Comparison of ENCODE assay signal across 8 cellular contexts in the genomic region with DNA sequence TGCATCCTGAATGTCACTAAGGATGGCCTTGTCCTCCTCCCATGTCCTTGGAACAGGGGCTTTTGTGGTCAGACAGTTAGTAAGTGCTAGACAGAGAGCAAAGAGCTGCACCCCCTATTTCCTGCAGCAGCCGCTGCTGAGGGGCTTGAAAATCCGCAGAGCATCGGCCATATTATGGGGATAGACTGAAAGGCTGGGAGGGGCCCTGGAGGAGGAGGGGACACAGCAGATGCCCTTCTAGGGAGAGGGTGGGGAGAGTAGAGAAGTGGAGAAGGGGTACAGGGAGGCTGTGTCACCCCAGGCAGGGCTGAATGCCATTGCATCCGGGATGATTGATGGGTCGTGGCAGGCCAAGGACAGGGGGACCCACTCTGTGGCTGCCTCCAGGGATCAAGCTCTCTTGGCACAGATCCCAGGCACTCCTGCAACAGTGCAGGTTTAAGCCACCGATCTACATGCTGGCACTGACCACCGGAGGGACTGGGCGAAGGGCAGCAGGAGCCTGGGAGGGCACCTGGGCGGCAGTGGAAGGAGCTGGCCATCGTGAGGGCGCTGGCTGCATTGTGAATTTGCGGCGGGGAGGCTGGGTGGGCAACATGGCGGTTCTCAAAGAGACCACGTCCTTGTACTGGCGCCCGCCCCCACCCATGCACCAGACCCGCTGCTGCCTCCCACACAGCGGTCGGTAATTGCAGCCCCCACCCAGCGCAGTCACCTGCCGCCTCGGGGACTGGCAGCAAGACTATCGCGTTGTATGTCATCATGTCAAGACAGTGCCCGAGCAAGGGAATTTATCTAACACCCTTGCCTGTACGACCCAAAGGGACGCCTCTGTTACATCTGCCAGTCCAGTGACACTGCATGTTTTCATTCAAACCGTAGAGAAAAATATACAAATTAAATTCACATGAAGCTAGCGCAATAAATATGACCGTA. TPM values are rescaled to one million over a fixed set of nuclear protein-coding genes. Genes with fewer than 3 reads are reported as not detected.
A peak's percentile ranks its signal among the peaks of the same experiment; 100 is the strongest.
DNase-seq lines count a peak whose midpoint lies in the region; ATAC-seq, FAIRE-seq and TF ChIP-seq lines count a peak whose summit lies in the region.
"Not testable (repeated sequence)": the region's sequence is repeated elsewhere in the genome, so short reads cannot be mapped to it uniquely, and the experiment has no call there.

No MANE protein-coding gene starts in this region.

- peak; percentile 11 for ATAC-seq in HG02623 (IDR thresholded peaks at IDR 0.05; ENCODE audit: unreplicated experiment)
- peak in 7 of 8 donors; percentile 1 to 37 (median 12) for ATAC-seq in heart right ventricle
- peak; percentile 19 to 30 for ATAC-seq in naive B cell (ENCODE audit: low read depth in 2 of 2)
- peak; percentile 17 to 31 for ATAC-seq in stimulated activated naive B cell treated with anti-CD40 and anti-IgM and Interleukin-4, amounts not matched to agents 10 μg/mL and 1 μg/mL and 100 μg/mL, for 72 hours (replicated peaks)

- DNase-seq in CD4-positive, alpha-beta memory T cell = peak in 4 of 5 donors; percentile 20 to 48 (median 35)
- DNase-seq in NCI-H526 treated with DMSO at 0.1 percent for 48 hours (lab: John Stamatoyannopoulos, UW) = peak; percentile 20
- DNase-seq in activated CD4-positive, alpha-beta T cell treated with anti-CD3 and anti-CD28 coated beads, Interleukin-2, amount 50 U/mL, for 1 hour = peak; percentile 21
- DNase-seq in bronchial epithelial cell (ENCODE audit: low read depth); heart right ventricle: not testable (repeated sequence)
- peak; percentile 38 for DNase-seq in naive B cell
- DNase-seq in stimulated activated naive B cell treated with anti-CD40 and anti-IgM and Interleukin-4, amounts not matched to agents 10 μg/mL and 1 μg/mL and 100 μg/mL, for 72 hours = peak; percentile 5

- H3K36me3 Mint-ChIP-seq in CD4-positive, alpha-beta memory T cell = peaks cover 14 to 16% of the 10 kb centered on the region in 2 donors
- not testable (repeated sequence) for H3K36me3 Mint-ChIP-seq in naive B cell
- peaks cover 4 to 25% of the 10 kb centered on the region in 2 donors for H3K36me3 Mint-ChIP-seq in stimulated activated naive B cell treated with anti-CD40 and anti-IgM and Interleukin-4, amounts not matched to agents 10 μg/mL and 1 μg/mL and 100 μg/mL, for 72 hours

- FAIRE-seq in bronchial epithelial cell (lab: Jason Lieb, UNC) = peak; percentile 62

- H3K27ac Mint-ChIP-seq in CD4-positive, alpha-beta memory T cell = peak overlapping the region; percentile 86 to 96 (median 94)
- H3K27ac Mint-ChIP-seq in naive B cell = peak overlapping the region; percentile 75 to 95 (median 87)
- H3K27ac Mint-ChIP-seq in stimulated activated naive B cell treated with anti-CD40 and anti-IgM and Interleukin-4, amounts not matched to agents 10 μg/mL and 1 μg/mL and 100 μg/mL, for 72 hours = peak overlapping the region; percentile 83

- peaks cover 30% of the 10 kb centered on the region for H3K4me1 ChIP-seq in CD4-positive, alpha-beta memory T cell (ENCODE audit: insufficient read depth, low read length)
- peaks cover 0 to 30% (median 0%) of the 10 kb centered on the region in 9 donors for H3K4me1 ChIP-seq in heart right ventricle

- not testable (repeated sequence) for H3K27me3 ChIP-seq in CD4-positive, alpha-beta memory T cell (ENCODE audit: insufficient read depth, low read length); bronchial epithelial cell (ENCODE audit: control insufficient read depth, insufficient read depth, low read length); heart right ventricle

- peak overlapping the region; percentile 49 to 81 for H3K4me3 ChIP-seq in CD4-positive, alpha-beta memory T cell (ENCODE audit: low read length in 2 of 2)
- H3K4me3 ChIP-seq in bronchial epithelial cell (ENCODE audit: low read depth, low read length) = peak overlapping the region; percentile 59
- peak overlapping the region; percentile 81 to 98 (median 88) for H3K4me3 ChIP-seq in heart right ventricle

- WGBS in heart right ventricle, 2 donors = 6 to 9% methylated on average over 27 of the region's 31 CpGs

- intact Hi-C loops in CD4-positive, alpha-beta memory T cell (cut with micrococcal nuclease) = loop anchor here (1.0 to 2.0 kb wide), 6 partner anchors 24 to 102 kb away; a partner anchor contains a TSS
- intact Hi-C loops in heart right ventricle (cut with DNase I) = loop anchor here in 2 of 10 donors (2.0 to 5.0 kb wide), 2 partner anchors 30 to 96 kb away; no protein-coding TSS in a partner anchor

- H3K27me3 Mint-ChIP-seq in CD4-positive, alpha-beta memory T cell; naive B cell; stimulated activated naive B cell treated with anti-CD40 and anti-IgM and Interleukin-4, amounts not matched to agents 10 μg/mL and 1 μg/mL and 100 μg/mL, for 72 hours: not testable (repeated sequence)

- TF ChIP-seq CTCF in bronchial epithelial cell (IDR thresholded peaks at IDR 0.05; ENCODE audit: insufficient read depth, low read length, severe bottlenecking); heart right ventricle (IDR thresholded peaks at IDR 0.05): not testable (repeated sequence)

- not testable (repeated sequence) for H3K36me3 ChIP-seq in CD4-positive, alpha-beta memory T cell (ENCODE audit: insufficient read depth, low read length); bronchial epithelial cell (ENCODE audit: control insufficient read depth, insufficient read depth, low read length)
- peaks cover 0 to 29% (median 7%) of the 10 kb centered on the region in 9 donors for H3K36me3 ChIP-seq in heart right ventricle

- H3K9me3 ChIP-seq in CD4-positive, alpha-beta memory T cell (ENCODE audit: control insufficient read depth in 1 of 2, low read length in 2 of 2); heart right ventricle: not testable (repeated sequence)

- H3K27ac ChIP-seq in CD4-positive, alpha-beta memory T cell (ENCODE audit: low read depth, low read length) = peak overlapping the region; percentile 81
- peak overlapping the region in 9 of 10 donors; percentile 98 to 100 (median 99) for H3K27ac ChIP-seq in heart right ventricle

- H3K4me3 Mint-ChIP-seq in CD4-positive, alpha-beta memory T cell = peak overlapping the region; percentile 88 to 95 (median 91)
- peak overlapping the region; percentile 77 to 95 (median 91) for H3K4me3 Mint-ChIP-seq in naive B cell
- peak overlapping the region; percentile 82 for H3K4me3 Mint-ChIP-seq in stimulated activated naive B cell treated with anti-CD40 and anti-IgM and Interleukin-4, amounts not matched to agents 10 μg/mL and 1 μg/mL and 100 μg/mL, for 72 hours

- CTCF ChIA-PET in CD4-positive, alpha-beta memory T cell (lab: Charles Lee; ENCODE audit: partially characterized antibody) = interaction anchor here (0.6 to 3.9 kb wide), 20 partner anchors 8 to 576 kb away, joined by 3 to 37 read pairs (median 4); no protein-coding TSS in a partner anchor

- not testable (repeated sequence) for H3K9me3 Mint-ChIP-seq in CD4-positive, alpha-beta memory T cell; naive B cell; stimulated activated naive B cell treated with anti-CD40 and anti-IgM and Interleukin-4, amounts not matched to agents 10 μg/mL and 1 μg/mL and 100 μg/mL, for 72 hours

- peaks cover 18 to 38% (median 28%) of the 10 kb centered on the region in 4 donors for H3K4me1 Mint-ChIP-seq in CD4-positive, alpha-beta memory T cell
- H3K4me1 Mint-ChIP-seq in naive B cell = peaks cover 12 to 31% (median 25%) of the 10 kb centered on the region in 3 donors
- H3K4me1 Mint-ChIP-seq in stimulated activated naive B cell treated with anti-CD40 and anti-IgM and Interleukin-4, amounts not matched to agents 10 μg/mL and 1 μg/mL and 100 μg/mL, for 72 hours = peaks cover 15 to 24% of the 10 kb centered on the region in 2 donors

- POLR2A ChIA-PET in CD4-positive, alpha-beta memory T cell (lab: Charles Lee; ENCODE audit: partially characterized antibody) = interaction anchor here (1.0 to 2.5 kb wide), 11 partner anchors 8 to 167 kb away, joined by 3 to 10 read pairs (median 7); a partner anchor contains a TSS

RNA-seq across cellular contexts. Expression of a gene that starts 0.9 kb away (rescaled TPM):
- 1 to 10 TPM; 5.2 to 5.4 TPM for total RNA-seq in CD4-positive, alpha-beta memory T cell
- polyA plus RNA-seq in CD4-positive, alpha-beta memory T cell = 1 to 10 TPM; 7.3 to 8.4 TPM
- total RNA-seq in bronchial epithelial cell (25.3 and 106 TPM in 2 replicates), heart right ventricle (10 to 100 TPM in 9 of 10 donors, 1 to 10 TPM in 1; 7.0 to 49.6 (median 17.5) TPM)
- polyA plus RNA-seq in heart right ventricle (10 to 100 TPM; 10.2 to 59.3 TPM), naive B cell (ENCODE audit: low read depth in 6 of 6) (1 to 10 TPM; 2.5 to 7.9 (median 6.7) TPM)

RNA-seq across cellular contexts. Expression of a gene that starts 37.9 kb away (rescaled TPM):
- total RNA-seq in CD4-positive, alpha-beta memory T cell = 10 to 100 TPM; 11.9 to 13.7 TPM
- 1 to 10 TPM; 8.1 to 8.4 TPM for polyA plus RNA-seq in CD4-positive, alpha-beta memory T cell
- 9.5 and 15.1 TPM in 2 replicates for total RNA-seq in bronchial epithelial cell
- 10 to 100 TPM; 14.5 to 44.4 (median 21.0) TPM for total RNA-seq in heart right ventricle
- polyA plus RNA-seq in heart right ventricle = 10 to 100 TPM in 1 of 2 donors, 1 to 10 TPM in 1; 5.3 to 22.6 TPM
- 10 to 100 TPM in 5 of 6 donors, 1 to 10 TPM in 1; 8.7 to 16.6 (median 13.3) TPM for polyA plus RNA-seq in naive B cell (ENCODE audit: low read depth in 6 of 6)
